8 cellular contexts compared by ENCODE assay signal in genomic region chr6:35919827-35920751, GRCh38. TPM values are rescaled to one million over a fixed set of nuclear protein-coding genes. Genes with fewer than 3 reads are reported as not detected.
DNase-seq lines count a peak whose midpoint lies in the region; ATAC-seq, FAIRE-seq and TF ChIP-seq lines count a peak whose summit lies in the region.

No MANE protein-coding gene starts in this region.

- peaks cover 14% of the 10 kb centered on the region for H3K4me1 Mint-ChIP-seq in astrocyte (ENCODE audit: low read depth, unreplicated experiment)

- H3K9me3 ChIP-seq in astrocyte (ENCODE audit: insufficient read depth, low read depth, low read length), result no peaks in the 10 kb centered on the region

- H3K4me2 ChIP-seq in astrocyte (ENCODE audit: low read length), result peak overlapping the region; percentile 92

- H3K79me2 ChIP-seq in astrocyte (ENCODE audit: insufficient read depth, low read length), result peaks cover 51% of the 10 kb centered on the region

- H3K4me3 ChIP-seq in astrocyte (ENCODE audit: insufficient read depth, low read depth, low read length) (peak overlapping the region; percentile 67), iPS-11a (ENCODE audit: low read depth, low read length) (peak overlapping the region; percentile 90), skin epidermis (peak overlapping the region; percentile 72 to 96 (median 93))

- H2AFZ ChIP-seq in astrocyte (ENCODE audit: low read depth, low read length), result peak overlapping the region; percentile 76

- no peaks in the 10 kb centered on the region for H3K9me3 Mint-ChIP-seq in astrocyte (ENCODE audit: unreplicated experiment)

- no peaks in the 10 kb centered on the region for H3K36me3 ChIP-seq in astrocyte (ENCODE audit: insufficient read depth, low read length)

- peak overlapping the region; percentile 91 for H3K9ac ChIP-seq in astrocyte (ENCODE audit: low read length)

- H3K27ac Mint-ChIP-seq in astrocyte (ENCODE audit: unreplicated experiment), result peak overlapping the region; percentile 94

- no peaks in the 10 kb centered on the region for H3K36me3 Mint-ChIP-seq in astrocyte (ENCODE audit: low read depth, unreplicated experiment)

- H3K27me3 ChIP-seq in astrocyte (ENCODE audit: insufficient read depth, low read length), result no peaks in the 10 kb centered on the region

- DNase-seq in C1 segment of cervical spinal cord (lab: John Stamatoyannopoulos, UW), result peak in 10 of 14 donors; percentile 3 to 39 (median 26)
- DNase-seq in T follicular helper cell (ENCODE audit: low read depth), result peak; percentile 15
- peak; percentile 63 for DNase-seq in astrocyte (ENCODE audit: low read depth)
- DNase-seq in middle frontal gyrus (ENCODE audit: extremely low spot score, low spot score), result no peak

- peaks cover 10% of the 10 kb centered on the region for H3K4me1 ChIP-seq in astrocyte (ENCODE audit: insufficient read depth, low read length)

- H3K4me3 Mint-ChIP-seq in astrocyte (ENCODE audit: unreplicated experiment), result peak overlapping the region; percentile 99

- no peak for TF ChIP-seq CTCF in astrocyte (IDR thresholded peaks at IDR 0.05; ENCODE audit: insufficient read depth, low read depth, low read length)

- H3K27ac ChIP-seq in astrocyte (ENCODE audit: low read depth, low read length) (peak overlapping the region; percentile 70), skin epidermis (peak overlapping the region; percentile 77 to 95 (median 87))

- ATAC-seq in GM19043 (IDR thresholded peaks at IDR 0.05; ENCODE audit: low read depth, unreplicated experiment) (peak; percentile 20), HG03457 (IDR thresholded peaks at IDR 0.05; ENCODE audit: unreplicated experiment) (peak; percentile 16)

- H4K20me1 ChIP-seq in astrocyte (ENCODE audit: insufficient read depth, low read length), result peaks cover 20% of the 10 kb centered on the region

- H3K27me3 Mint-ChIP-seq in astrocyte (ENCODE audit: low read depth, unreplicated experiment), result peaks cover 2% of the 10 kb centered on the region

- FAIRE-seq in astrocyte (lab: Jason Lieb, UNC), result no peak

RNA-seq across cellular contexts. Expression of gene SRPK1, which starts 0.8 kb away (rescaled TPM):
- 52.2 and 58.6 TPM in 2 replicates for total RNA-seq in astrocyte
